ENCODE assay signal across 17 cellular contexts in the genomic region with DNA sequence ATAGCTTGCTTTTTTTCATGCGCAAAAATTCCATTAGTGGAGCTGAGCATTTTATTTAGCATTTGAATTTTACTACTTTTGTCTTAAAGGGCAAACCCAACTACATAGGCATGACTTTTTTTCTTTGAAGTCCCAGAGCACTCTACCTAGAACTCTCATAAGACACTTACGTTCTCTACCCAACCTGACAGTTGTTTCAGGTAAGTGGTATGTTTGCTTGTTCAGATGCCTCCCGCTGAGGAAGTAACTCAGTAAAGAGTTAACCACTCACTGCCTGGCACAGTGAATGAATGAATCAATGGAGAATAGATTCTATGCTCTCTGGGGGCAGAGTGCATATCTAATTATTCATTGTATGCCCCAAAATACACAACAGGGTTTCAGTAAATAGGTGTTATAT.
"Had no signal": no experiment of that assay in that cellular context is flagged by ENCODE, and none has a peak within 500 bp of the region (broad histone marks: within the 10 kb centered on the region; RNA-seq: fewer than 3 reads in every experiment).

No MANE protein-coding gene starts in this region.

- DNase-seq: activated CD4-positive, alpha-beta T cell treated with anti-CD3 and anti-CD28 coated beads, Interleukin-2, amount 50 U/mL, for 48 hours; activated naive CD8-positive, alpha-beta T cell treated with anti-CD3 and anti-CD28 coated beads, Interleukin-2, amount 10 ng/mL, durations not matched to agents 7 days and 5 days; effector CD4-positive, alpha-beta T cell; esophagus squamous epithelium; glutamatergic neuron; left ventricle myocardium superior; nucleus accumbens; stimulated activated CD4-positive, alpha-beta T cell treated with anti-CD3 and anti-CD28 coated beads, Interleukin-2, amount 100 ng/mL, for 48 hours; stimulated activated naive CD4-positive, alpha-beta T cell treated with Interleukin-2 at 50 U/mL for 16 hours; SW 1271; transverse colon had no signal

- H3K9me3 ChIP-seq: esophagus squamous epithelium, transverse colon had no signal

- H3K4me3 Mint-ChIP-seq: activated naive CD8-positive, alpha-beta T cell treated with anti-CD3 and anti-CD28 coated beads, Interleukin-2, amount 10 ng/mL, durations not matched to agents 7 days and 5 days; brain; central memory CD8-positive, alpha-beta T cell; memory B cell; nephron; WTC11 had no signal

- H3K27me3 ChIP-seq: esophagus squamous epithelium had no signal

- H3K9me3 Mint-ChIP-seq: central memory CD8-positive, alpha-beta T cell; memory B cell; nephron; WTC11 had no signal

- H3K36me3 Mint-ChIP-seq: activated naive CD8-positive, alpha-beta T cell treated with anti-CD3 and anti-CD28 coated beads, Interleukin-2, amount 10 ng/mL, durations not matched to agents 7 days and 5 days; brain; memory B cell; WTC11 had no signal

- H3K36me3 ChIP-seq: esophagus squamous epithelium, transverse colon had no signal

- H3K27ac ChIP-seq: coronary artery, esophagus squamous epithelium had no signal

- ATAC-seq: left ventricle myocardium superior, WTC11 had no signal

- H3K4me1 Mint-ChIP-seq: central memory CD8-positive, alpha-beta T cell had no signal

- H3K27ac Mint-ChIP-seq: activated naive CD8-positive, alpha-beta T cell treated with anti-CD3 and anti-CD28 coated beads, Interleukin-2, amount 10 ng/mL, durations not matched to agents 7 days and 5 days; brain; memory B cell; nephron; WTC11 had no signal

- H3K4me3 ChIP-seq: coronary artery, esophagus squamous epithelium, transverse colon had no signal
